12 cellular contexts compared by ENCODE assay signal in the genomic region with DNA sequence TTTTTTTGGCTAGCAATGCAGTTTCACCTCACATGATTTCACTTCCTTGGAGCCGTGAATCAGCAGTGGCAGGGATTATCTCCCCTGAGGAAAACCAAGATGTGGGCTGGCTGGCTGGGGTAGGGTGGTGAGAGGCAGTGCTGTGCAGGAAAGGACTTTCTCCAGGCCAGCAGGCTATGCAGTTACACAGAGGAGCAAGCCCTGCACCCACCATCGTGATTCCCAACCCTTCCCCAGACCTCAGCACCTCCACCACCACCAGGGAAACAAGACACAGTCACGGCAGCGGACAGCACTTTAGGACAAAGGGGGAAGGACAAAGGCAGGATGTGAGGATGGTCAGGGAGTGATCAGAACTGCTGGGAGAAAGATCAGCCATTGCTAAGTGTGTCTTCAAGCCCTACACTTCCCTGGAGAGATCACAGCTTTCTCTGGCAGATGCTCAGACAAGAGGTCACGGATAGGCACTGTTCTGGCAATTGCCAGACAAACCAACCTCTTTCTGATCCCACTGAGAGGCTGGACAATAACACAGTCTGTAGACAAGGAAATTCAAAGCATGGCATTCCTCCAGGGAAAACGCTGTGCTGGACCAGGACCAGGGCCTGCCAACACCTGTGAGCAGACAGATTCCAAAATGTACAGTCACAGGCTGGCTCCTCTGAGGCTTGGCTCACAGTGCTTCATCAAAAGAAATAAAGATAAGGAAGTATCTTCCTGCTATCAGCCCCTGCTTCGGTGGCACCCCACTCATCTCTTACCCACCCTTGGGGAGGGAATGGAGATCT.
DNase-seq lines count a peak whose midpoint lies in the region; ATAC-seq, FAIRE-seq and TF ChIP-seq lines count a peak whose summit lies in the region.
"Had no signal": no experiment of that assay in that cellular context is flagged by ENCODE, and none has a peak within 500 bp of the region (broad histone marks: within the 10 kb centered on the region; RNA-seq: fewer than 3 reads in every experiment).

No MANE protein-coding gene starts in this region.

- H3K9me3 Mint-ChIP-seq in nephron, result no peaks in the 10 kb centered on the region

- no peak for TF ChIP-seq CTCF in nephron (IDR thresholded peaks at IDR 0.05; ENCODE audit: unreplicated experiment in 3 of 3)

- DNase-seq in ELF-1 (ENCODE audit: low read depth, low spot score), result peak; percentile 29
- peak; percentile 67 for DNase-seq in RCC 7860 (ENCODE audit: low spot score)
- DNase-seq in epithelial cell of prostate (ENCODE audit: low read depth, low spot score), result peak; percentile 44
- no peak for DNase-seq in activated naive CD4-positive, alpha-beta T cell (lab: John Stamatoyannopoulos, UW)
- DNase-seq: activated CD8-positive, alpha-beta T cell treated with anti-CD3 and anti-CD28 coated beads, Interleukin-2, amount 10 ng/mL, durations not matched to agents 7 days and 5 days; NCI-H2227 treated with DMSO at 0.1 percent for 48 hours; right lobe of liver had no signal

- FAIRE-seq in RCC 7860 (lab: Jason Lieb, UNC), result peak; percentile 44

- peak overlapping the region; percentile 37 for H3K27ac ChIP-seq in epithelial cell of prostate
- H3K27ac ChIP-seq: right lobe of liver had no signal

- no peak overlapping the region for H3K4me3 Mint-ChIP-seq in nephron
- H3K4me3 Mint-ChIP-seq: activated CD8-positive, alpha-beta T cell treated with anti-CD3 and anti-CD28 coated beads, Interleukin-2, amount 10 ng/mL, durations not matched to agents 7 days and 5 days had no signal

- ATAC-seq in HG02623 (IDR thresholded peaks at IDR 0.05; ENCODE audit: unreplicated experiment) (no peak), GM19351 (IDR thresholded peaks at IDR 0.05; ENCODE audit: unreplicated experiment) (no peak), HG03108 (IDR thresholded peaks at IDR 0.05; ENCODE audit: unreplicated experiment) (no peak)
- ATAC-seq: activated CD8-positive, alpha-beta T cell treated with anti-CD3 and anti-CD28 coated beads, Interleukin-2, amount 10 ng/mL, durations not matched to agents 7 days and 5 days; left lobe of liver had no signal

- H3K36me3 Mint-ChIP-seq in nephron (ENCODE audit: low read depth), result no peaks in the 10 kb centered on the region

- no peaks in the 10 kb centered on the region for H3K27me3 Mint-ChIP-seq in nephron (ENCODE audit: low read depth)

- peaks cover 35% of the 10 kb centered on the region for H3K4me1 Mint-ChIP-seq in nephron

- peak overlapping the region in 2 of 3 experiments; percentile 14 to 46 for H3K27ac Mint-ChIP-seq in nephron
- H3K27ac Mint-ChIP-seq: activated CD8-positive, alpha-beta T cell treated with anti-CD3 and anti-CD28 coated beads, Interleukin-2, amount 10 ng/mL, durations not matched to agents 7 days and 5 days had no signal

Comparison
In these comparisons a context has a peak if more than half of its experiments do, and no peak if none do; other contexts are left out.
1. DNase-seq: peak in ELF-1 (single experiment), RCC 7860 (single experiment) and epithelial cell of prostate (single experiment); none in activated naive CD4-positive, alpha-beta T cell (0 of 4).